Comparison of ENCODE assay signal across 9 cellular contexts in the genomic region with DNA sequence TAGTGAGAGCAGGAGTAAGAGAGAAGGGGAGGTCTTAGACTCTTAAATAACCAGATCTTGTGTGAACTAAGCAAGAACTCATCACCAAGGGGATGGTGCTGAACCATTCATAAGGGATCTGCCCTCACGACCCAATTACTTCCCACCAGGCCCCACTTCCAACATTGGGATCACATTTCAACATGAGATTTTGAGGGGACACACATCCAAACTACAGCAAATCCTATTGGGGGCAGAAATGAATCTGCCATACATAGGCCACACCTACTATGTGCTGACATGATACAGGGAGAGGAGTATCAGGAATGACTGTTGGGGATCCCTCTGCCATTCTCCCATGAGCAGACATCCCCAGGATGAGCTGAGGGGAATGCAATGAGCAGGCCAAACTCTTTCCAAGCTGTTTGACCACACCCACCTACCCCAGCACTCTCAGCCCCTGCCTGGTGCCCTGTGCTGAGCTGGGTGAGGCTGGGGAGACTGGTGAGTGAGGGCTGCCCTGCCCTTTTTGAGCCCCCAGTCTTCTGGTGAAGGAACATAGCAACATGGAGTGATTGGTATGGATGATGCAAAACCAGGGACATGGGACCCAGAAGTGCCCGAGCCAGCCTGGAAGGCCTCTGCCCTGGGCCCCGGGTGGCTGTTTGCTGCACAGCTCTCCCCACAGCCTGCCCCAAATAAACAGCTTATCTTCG. TPM values are rescaled to one million over a fixed set of nuclear protein-coding genes. Genes with fewer than 3 reads are reported as not detected.
DNase-seq lines count a peak whose midpoint lies in the region; ATAC-seq and TF ChIP-seq lines count a peak whose summit lies in the region.
"Had no signal": no experiment of that assay in that cellular context is flagged by ENCODE, and none has a peak within 500 bp of the region (broad histone marks: within the 10 kb centered on the region; RNA-seq: fewer than 3 reads in every experiment).

No MANE protein-coding gene starts in this region.

- H3K9me3 ChIP-seq in tibial artery: peaks cover 0 to 7% (median 0%) of the 10 kb centered on the region in 3 donors

- no peak for ATAC-seq in activated T-cell treated with anti-CD3 and anti-CD28 coated beads, Interleukin-2, amount 50 U/mL, for 72 hours (replicated peaks in 1 of 2)
- no peak for ATAC-seq in activated CD8-positive, alpha-beta T cell treated with anti-CD3 and anti-CD28 coated beads, Interleukin-2, amount 10 ng/mL, durations not matched to agents 7 days and 5 days
- ATAC-seq in left colon: peak; percentile 4

- H3K4me1 ChIP-seq in tibial artery: peaks cover 0 to 18% (median 14%) of the 10 kb centered on the region in 4 donors

- peak overlapping the region; percentile 88 to 91 for H3K27ac ChIP-seq in tibial artery

- H3K27me3 ChIP-seq in tibial artery: no peaks in the 10 kb centered on the region

- H3K36me3 Mint-ChIP-seq in activated T-cell treated with anti-CD3 and anti-CD28 coated beads, Interleukin-2, amount 50 U/mL, for 72 hours (ENCODE audit: insufficient read depth in 2 of 2): peaks cover 19 to 25% of the 10 kb centered on the region in 2 donors
- peaks cover 68% of the 10 kb centered on the region for H3K36me3 Mint-ChIP-seq in activated CD8-positive, alpha-beta T cell treated with anti-CD3 and anti-CD28 coated beads, Interleukin-2, amount 10 ng/mL, durations not matched to agents 7 days and 5 days (ENCODE audit: low read depth)

- peaks cover 45% of the 10 kb centered on the region for H3K4me1 Mint-ChIP-seq in activated T-cell treated with anti-CD3 and anti-CD28 coated beads, Interleukin-2, amount 50 U/mL, for 72 hours (ENCODE audit: low read depth)
- peaks cover 64% of the 10 kb centered on the region for H3K4me1 Mint-ChIP-seq in activated CD8-positive, alpha-beta T cell treated with anti-CD3 and anti-CD28 coated beads, Interleukin-2, amount 10 ng/mL, durations not matched to agents 7 days and 5 days (ENCODE audit: low read depth)

- H3K27me3 Mint-ChIP-seq in activated T-cell treated with anti-CD3 and anti-CD28 coated beads, Interleukin-2, amount 50 U/mL, for 72 hours (ENCODE audit: low read depth): no peaks in the 10 kb centered on the region
- no peaks in the 10 kb centered on the region for H3K27me3 Mint-ChIP-seq in activated CD8-positive, alpha-beta T cell treated with anti-CD3 and anti-CD28 coated beads, Interleukin-2, amount 10 ng/mL, durations not matched to agents 7 days and 5 days (ENCODE audit: low read depth)

- CTCF ChIA-PET in activated CD8-positive, alpha-beta T cell treated with anti-CD3 and anti-CD28 coated beads, Interleukin-2, amount 10 ng/mL, durations not matched to agents 7 days and 5 days (lab: Charles Lee): interaction anchor here (0.8 to 2.4 kb wide), 9 partner anchors 8 to 290 kb away, joined by 3 to 21 read pairs (median 4); a partner anchor contains a TSS

- POLR2A ChIA-PET in activated CD8-positive, alpha-beta T cell treated with anti-CD3 and anti-CD28 coated beads, Interleukin-2, amount 10 ng/mL, durations not matched to agents 7 days and 5 days (lab: Charles Lee): interaction anchor here (0.6 to 2.6 kb wide), 8 partner anchors 9 to 297 kb away, joined by 3 to 10 read pairs (median 4); a partner anchor contains a TSS

- H3K9me3 Mint-ChIP-seq in activated T-cell treated with anti-CD3 and anti-CD28 coated beads, Interleukin-2, amount 50 U/mL, for 72 hours: no peaks in the 10 kb centered on the region
- no peaks in the 10 kb centered on the region for H3K9me3 Mint-ChIP-seq in activated CD8-positive, alpha-beta T cell treated with anti-CD3 and anti-CD28 coated beads, Interleukin-2, amount 10 ng/mL, durations not matched to agents 7 days and 5 days (ENCODE audit: insufficient read depth)

- no peak overlapping the region for H3K27ac Mint-ChIP-seq in activated T-cell treated with anti-CD3 and anti-CD28 coated beads, Interleukin-2, amount 50 U/mL, for 72 hours
- H3K27ac Mint-ChIP-seq in activated CD8-positive, alpha-beta T cell treated with anti-CD3 and anti-CD28 coated beads, Interleukin-2, amount 10 ng/mL, durations not matched to agents 7 days and 5 days: peak overlapping the region; percentile 97

- no peak for TF ChIP-seq CTCF in tibial artery (IDR thresholded peaks at IDR 0.05)

- intact Hi-C loops in left colon (cut with DNase I, micrococcal nuclease): no loop called here
- intact Hi-C loops in tibial artery (cut with DNase I; ENCODE audit: low total_unique reads): no loop called here

- H3K4me3 Mint-ChIP-seq in activated T-cell treated with anti-CD3 and anti-CD28 coated beads, Interleukin-2, amount 50 U/mL, for 72 hours: peak overlapping the region; percentile 94 to 98
- H3K4me3 Mint-ChIP-seq in activated CD8-positive, alpha-beta T cell treated with anti-CD3 and anti-CD28 coated beads, Interleukin-2, amount 10 ng/mL, durations not matched to agents 7 days and 5 days: peak overlapping the region; percentile 89

- DNase-seq in activated T-cell treated with anti-CD3 and anti-CD28 coated beads, Interleukin-2, amount 50 U/mL, for 72 hours: no peak
- DNase-seq in activated T-cell treated with anti-CD3 and anti-CD28 coated beads, Interleukin-2, amount 50 U/mL, for 48 hours: no peak
- DNase-seq in activated CD8-positive, alpha-beta T cell treated with anti-CD3 and anti-CD28 coated beads, Interleukin-2, amount 10 ng/mL, durations not matched to agents 7 days and 5 days: no peak
- DNase-seq in left colon (no peak), tibial artery (no peak), iPS-NIHi11 (ENCODE audit: low spot score) (no peak), islet precursor cell (no peak), NCI-H2081 (lab: John Stamatoyannopoulos, UW) (no peak)
- DNase-seq: KBM-7 had no signal

- peaks cover 25 to 39% (median 30%) of the 10 kb centered on the region in 3 donors for H3K36me3 ChIP-seq in tibial artery

- H3K4me3 ChIP-seq in tibial artery: peak overlapping the region in 1 of 2 donors; percentile 61

RNA-seq across cellular contexts. Expression of a gene that starts 1.2 kb away (rescaled TPM):
- 10 to 100 TPM; 54.2 to 60.5 TPM for total RNA-seq in activated T-cell treated with anti-CD3 and anti-CD28 coated beads, Interleukin-2, amount 50 U/mL, for 72 hours
- total RNA-seq in activated CD8-positive, alpha-beta T cell treated with anti-CD3 and anti-CD28 coated beads, Interleukin-2, amount 10 ng/mL, durations not matched to agents 7 days and 5 days: 100 to 1,000 TPM; 111 to 114 TPM
- 1 to 10 TPM; 2.2 to 7.9 TPM for total RNA-seq in left colon

RNA-seq across cellular contexts. Expression of a gene that starts 27.6 kb away (rescaled TPM):
- total RNA-seq in activated T-cell treated with anti-CD3 and anti-CD28 coated beads, Interleukin-2, amount 50 U/mL, for 72 hours: 10 to 100 TPM; 10.1 to 16.5 TPM
- 10 to 100 TPM; 20.0 to 25.1 TPM for total RNA-seq in activated CD8-positive, alpha-beta T cell treated with anti-CD3 and anti-CD28 coated beads, Interleukin-2, amount 10 ng/mL, durations not matched to agents 7 days and 5 days
- 100 to 1,000 TPM; 118 to 132 TPM for total RNA-seq in left colon

RNA-seq across cellular contexts. Expression of a gene that starts 32.3 kb away (rescaled TPM):
- total RNA-seq in activated T-cell treated with anti-CD3 and anti-CD28 coated beads, Interleukin-2, amount 50 U/mL, for 72 hours: not detected
- not detected for total RNA-seq in activated CD8-positive, alpha-beta T cell treated with anti-CD3 and anti-CD28 coated beads, Interleukin-2, amount 10 ng/mL, durations not matched to agents 7 days and 5 days
- under 1 TPM; 0.42 to 0.55 TPM for total RNA-seq in left colon

RNA-seq across cellular contexts. Expression of a gene that starts 40.1 kb away (rescaled TPM):
- 10 to 100 TPM; 65.3 to 69.7 TPM for total RNA-seq in activated T-cell treated with anti-CD3 and anti-CD28 coated beads, Interleukin-2, amount 50 U/mL, for 72 hours
- total RNA-seq in activated CD8-positive, alpha-beta T cell treated with anti-CD3 and anti-CD28 coated beads, Interleukin-2, amount 10 ng/mL, durations not matched to agents 7 days and 5 days: 10 to 100 TPM; 84.0 to 84.6 TPM
- 10 to 100 TPM; 30.9 to 44.5 TPM for total RNA-seq in left colon

RNA-seq across cellular contexts. Expression of a gene that starts 45.3 kb away (rescaled TPM):
- 10 to 100 TPM; 13.1 to 14.9 TPM for total RNA-seq in activated T-cell treated with anti-CD3 and anti-CD28 coated beads, Interleukin-2, amount 50 U/mL, for 72 hours
- total RNA-seq in activated CD8-positive, alpha-beta T cell treated with anti-CD3 and anti-CD28 coated beads, Interleukin-2, amount 10 ng/mL, durations not matched to agents 7 days and 5 days: 10 to 100 TPM; 11.6 to 11.7 TPM
- total RNA-seq in left colon: 1 to 10 TPM; 5.5 to 8.1 TPM

Comparison
In these comparisons a context has a peak if more than half of its experiments do, and no peak if none do; other contexts are left out.
1. RNA of a gene that starts 1.2 kb away (total RNA-seq): 111 to 114 TPM in activated CD8-positive, alpha-beta T cell treated with anti-CD3 and anti-CD28 coated beads, Interleukin-2, amount 10 ng/mL, durations not matched to agents 7 days and 5 days and 54.2 to 60.5 TPM in activated T-cell treated with anti-CD3 and anti-CD28 coated beads, Interleukin-2, amount 50 U/mL, for 72 hours; 2.2 to 7.9 TPM in left colon; every median in the first group is over 4 times any median in the second.
2. RNA of a gene that starts 27.6 kb away (total RNA-seq): 118 to 132 TPM in left colon; 20.0 to 25.1 TPM in activated CD8-positive, alpha-beta T cell treated with anti-CD3 and anti-CD28 coated beads, Interleukin-2, amount 10 ng/mL, durations not matched to agents 7 days and 5 days and 10.1 to 16.5 TPM in activated T-cell treated with anti-CD3 and anti-CD28 coated beads, Interleukin-2, amount 50 U/mL, for 72 hours; every median in the first group is over 4 times any median in the second.